ENCODE assay signal across 1 cellular context in the genomic region with DNA sequence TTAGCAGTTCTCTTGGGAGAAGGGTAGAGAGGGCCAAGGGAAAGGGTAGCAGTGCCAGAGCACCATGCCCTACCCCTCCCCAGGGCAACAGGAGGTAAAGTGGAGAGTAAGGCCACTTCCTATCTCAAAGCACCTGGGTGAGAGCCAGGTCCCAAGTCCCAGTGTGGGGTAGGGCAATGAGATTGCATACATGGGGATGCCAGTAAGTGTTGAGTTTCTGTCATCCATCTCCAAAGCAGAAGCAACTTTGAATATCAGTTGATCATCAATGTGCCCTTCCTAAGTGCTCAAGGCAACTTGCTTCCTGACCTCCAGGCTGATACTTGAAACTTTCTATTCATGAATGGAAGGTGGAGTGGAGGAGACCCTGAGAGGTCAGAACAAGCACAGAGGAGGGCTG.
TF ChIP-seq lines count a peak whose summit lies in the region.

No MANE protein-coding gene starts in this region.

TF ChIP-seq in HCT116, 20 proteins besides CTCF, POLR2A, EP300 and RAD21 (continued from another document):
- TF ChIP-seq ZBTB33 (IDR thresholded peaks at IDR 0.05; ENCODE audit: extremely low read depth, insufficient replicate concordance, low read length): no peak
- no peak for TF ChIP-seq JUND (IDR thresholded peaks at IDR 0.05)
- no peak for TF ChIP-seq EZH2phosphoT487 (IDR thresholded peaks at IDR 0.05; ENCODE audit: borderline replicate concordance)
- TF ChIP-seq SRF (IDR thresholded peaks at IDR 0.05; ENCODE audit: low read depth): no peak
- TF ChIP-seq ZFX (IDR thresholded peaks at IDR 0.05): no peak
TF ChIP-seq in HCT116: peak in this region for 0.
